ENCODE assay signal across 1 cellular context in genomic region chrX:40117715-40118285, GRCh38.
TF ChIP-seq lines count a peak whose summit lies in the region.

No MANE protein-coding gene starts in this region.

TF ChIP-seq in K562, 482 proteins besides CTCF, POLR2A, EP300 and RAD21 (continued from another document and continues in another):
- TF ChIP-seq ZNF592 (IDR thresholded peaks at IDR 0.05) (peak; percentile 79), TFE3 (CRISPR knock-in tag; IDR thresholded peaks at IDR 0.05) (no peak), ADNP (tag; IDR thresholded peaks at IDR 0.05) (0 out of 2 replicates have a peak, but pooled peaks have one; percentile 46), FOXP4 (CRISPR knock-in tag; IDR thresholded peaks at IDR 0.05; ENCODE audit: borderline replicate concordance) (no peak), ZFP36 (IDR thresholded peaks at IDR 0.05; ENCODE audit: low read depth, low read length, partially characterized antibody) (peak; percentile 52), SMARCE1 (IDR thresholded peaks at IDR 0.05) (peak; percentile 72), TEAD4 (IDR thresholded peaks at IDR 0.05; ENCODE audit: low read length) (peak; percentile 74), TEAD4 (CRISPR knock-in tag; IDR thresholded peaks at IDR 0.05; ENCODE audit: borderline replicate concordance) (no peak), NFIC (IDR thresholded peaks at IDR 0.05) (peak; percentile 63), DLX4 (CRISPR knock-in tag; IDR thresholded peaks at IDR 0.05) (no peak), ILF3 (IDR thresholded peaks at IDR 0.05; ENCODE audit: borderline replicate concordance) (no peak), BRD9 (IDR thresholded peaks at IDR 0.05; ENCODE audit: low read depth, partially characterized antibody) (peak; percentile 80), HDAC1 (IDR thresholded peaks at IDR 0.05) (peak; percentile 6 to 51; a peak in 2 of 4 replicates), ZNF134 (CRISPR knock-in tag; conservative IDR thresholded peaks at IDR 0.05) (no peak), HEY1 (CRISPR knock-in tag; IDR thresholded peaks at IDR 0.05; ENCODE audit: borderline replicate concordance) (no peak), GMEB1 (CRISPR knock-in tag; IDR thresholded peaks at IDR 0.05) (no peak), GATA2 (CRISPR knock-in tag; IDR thresholded peaks at IDR 0.05) (peak; percentile 53; the same call in 1 of the 2 replicates), SOX6 (IDR thresholded peaks at IDR 0.05) (peak; percentile 39; the same call in 1 of the 2 replicates), REST (CRISPR knock-in tag; IDR thresholded peaks at IDR 0.05; ENCODE audit: low read depth) (no peak), ZNF780A (CRISPR knock-in tag; IDR thresholded peaks at IDR 0.05) (no peak), TRIM24 (IDR thresholded peaks at IDR 0.05) (peak in 1 of 2 experiments; percentile 56; a peak in 2 of 4 replicates), E4F1 (CRISPR knock-in tag; IDR thresholded peaks at IDR 0.05; ENCODE audit: borderline replicate concordance) (no peak), ZNF12 (CRISPR knock-in tag; IDR thresholded peaks at IDR 0.05) (no peak), MNT (conservative IDR thresholded peaks at IDR 0.05) (peak in 1 of 2 experiments; percentile 42; a peak in 2 of 4 replicates), NEUROD1 (IDR thresholded peaks at IDR 0.05; ENCODE audit: borderline replicate concordance, low read depth, low read length, partially characterized antibody) (peak; percentile 77), ZNF717 (CRISPR knock-in tag; IDR thresholded peaks at IDR 0.05) (no peak), MLLT1 (IDR thresholded peaks at IDR 0.05) (peak in 1 of 2 experiments; percentile 56; a peak in 1 of 4 replicates), ZBTB2 (IDR thresholded peaks at IDR 0.05) (peak; percentile 51; the same call in 1 of the 2 replicates), ATF7 (IDR thresholded peaks at IDR 0.05) (peak; percentile 60), ZNF740 (CRISPR knock-in tag; IDR thresholded peaks at IDR 0.05) (peak; percentile 99), ZNF740 (tag; IDR thresholded peaks at IDR 0.05) (peak in 1 of 2 experiments; percentile 99; a peak in 2 of 4 replicates)
